In genomic region chr4:169618986-169619385, GRCh38 we compare ENCODE assay signal across 8 cellular contexts. TPM values are rescaled to one million over a fixed set of nuclear protein-coding genes. Genes with fewer than 3 reads are reported as not detected.
DNase-seq lines count a peak whose midpoint lies in the region; ATAC-seq and TF ChIP-seq lines count a peak whose summit lies in the region.

No MANE protein-coding gene starts in this region.

- peak overlapping the region; percentile 99 for H3K27ac Mint-ChIP-seq in activated naive CD8-positive, alpha-beta T cell treated with anti-CD3 and anti-CD28 coated beads for 36 hours

- TF ChIP-seq EP300 in suprapubic skin (IDR thresholded peaks at IDR 0.05) = no peak

- H3K4me1 Mint-ChIP-seq in activated T-cell treated with anti-CD3 and anti-CD28 coated beads, Interleukin-2, amount 50 U/mL, for 4 hours (ENCODE audit: low read depth) = peaks cover 62% of the 10 kb centered on the region
- H3K4me1 Mint-ChIP-seq in activated naive CD8-positive, alpha-beta T cell treated with anti-CD3 and anti-CD28 coated beads for 36 hours = peaks cover 50% of the 10 kb centered on the region

- H3K9me3 ChIP-seq in right lobe of liver (no peaks in the 10 kb centered on the region), suprapubic skin (no peaks in the 10 kb centered on the region)

- H3K27me3 Mint-ChIP-seq in activated T-cell treated with anti-CD3 and anti-CD28 coated beads, Interleukin-2, amount 50 U/mL, for 4 hours (ENCODE audit: low read depth) = no peaks in the 10 kb centered on the region
- H3K27me3 Mint-ChIP-seq in activated naive CD8-positive, alpha-beta T cell treated with anti-CD3 and anti-CD28 coated beads for 36 hours = no peaks in the 10 kb centered on the region

- H3K4me3 ChIP-seq in right lobe of liver (peak overlapping the region in 2 of 3 donors; percentile 52 to 64), suprapubic skin (peak overlapping the region; percentile 62)

- H3K4me1 ChIP-seq in right lobe of liver (peaks cover 0 to 5% (median 0%) of the 10 kb centered on the region in 4 donors), suprapubic skin (peaks cover 36% of the 10 kb centered on the region)

- H3K27me3 ChIP-seq in right lobe of liver (no peaks in the 10 kb centered on the region), suprapubic skin (no peaks in the 10 kb centered on the region)

- peaks cover 6% of the 10 kb centered on the region for H3K36me3 Mint-ChIP-seq in activated T-cell treated with anti-CD3 and anti-CD28 coated beads, Interleukin-2, amount 50 U/mL, for 4 hours (ENCODE audit: insufficient read depth)
- H3K36me3 Mint-ChIP-seq in activated naive CD8-positive, alpha-beta T cell treated with anti-CD3 and anti-CD28 coated beads for 36 hours = peaks cover 4% of the 10 kb centered on the region

- no peak for TF ChIP-seq POLR2A in right lobe of liver (IDR thresholded peaks at IDR 0.05)
- TF ChIP-seq POLR2A in suprapubic skin (IDR thresholded peaks at IDR 0.05) = no peak

- H3K9me3 Mint-ChIP-seq in activated T-cell treated with anti-CD3 and anti-CD28 coated beads, Interleukin-2, amount 50 U/mL, for 4 hours = no peaks in the 10 kb centered on the region
- H3K9me3 Mint-ChIP-seq in activated naive CD8-positive, alpha-beta T cell treated with anti-CD3 and anti-CD28 coated beads for 36 hours = peaks cover 3% of the 10 kb centered on the region

- H3K27ac ChIP-seq in right lobe of liver (peak overlapping the region in 2 of 3 donors; percentile 96 to 99), suprapubic skin (peak overlapping the region; percentile 97)

- TF ChIP-seq CTCF in right lobe of liver (IDR thresholded peaks at IDR 0.05) (no peak), suprapubic skin (IDR thresholded peaks at IDR 0.05) (no peak)

- H3K36me3 ChIP-seq in right lobe of liver (no peaks in the 10 kb centered on the region), suprapubic skin (no peaks in the 10 kb centered on the region)

- 92% methylated on average over 4 of the region's 4 CpGs for WGBS in right lobe of liver (ENCODE audit: insufficient coverage, low coverage, low lambda C conversion rate, missing lambda C conversion rate)
- WGBS in suprapubic skin = 85% methylated on average over 4 of the region's 4 CpGs

- no peak for ATAC-seq in activated T-cell treated with anti-CD3 and anti-CD28 coated beads, Interleukin-2, amount 50 U/mL, for 4 hours
- ATAC-seq in right lobe of liver (no peak), GM18873 (IDR thresholded peaks at IDR 0.05; ENCODE audit: low FRiP score, unreplicated experiment) (no peak)

- intact Hi-C loops in right lobe of liver (cut with DNase I) = no loop called here

- peak overlapping the region; percentile 99 for H3K4me3 Mint-ChIP-seq in activated T-cell treated with anti-CD3 and anti-CD28 coated beads, Interleukin-2, amount 50 U/mL, for 4 hours
- peak overlapping the region; percentile 99 for H3K4me3 Mint-ChIP-seq in activated naive CD8-positive, alpha-beta T cell treated with anti-CD3 and anti-CD28 coated beads for 36 hours

- DNase-seq in activated T-cell treated with anti-CD3 and anti-CD28 coated beads, Interleukin-2, amount 50 U/mL, for 4 hours = no peak
- no peak for DNase-seq in activated T-cell treated with anti-CD3 and anti-CD28 coated beads, Interleukin-2, amount 50 U/mL, for 48 hours
- no peak for DNase-seq in activated naive CD8-positive, alpha-beta T cell treated with anti-CD3 and anti-CD28 coated beads for 36 hours
- DNase-seq in right lobe of liver (no peak), suprapubic skin (ENCODE audit: low spot score in 2 of 2) (no peak), NCI-H2171 (lab: John Stamatoyannopoulos, UW) (no peak), AG08396 (ENCODE audit: low spot score) (no peak)

RNA-seq across cellular contexts. Expression of gene CLCN3, which starts 1.4 kb away (rescaled TPM):
- total RNA-seq in activated T-cell treated with anti-CD3 and anti-CD28 coated beads, Interleukin-2, amount 50 U/mL, for 4 hours = 10 to 100 TPM; 16.0 to 17.4 (median 16.0) TPM
- total RNA-seq in activated naive CD8-positive, alpha-beta T cell treated with anti-CD3 and anti-CD28 coated beads for 36 hours = 10 to 100 TPM; 18.5 to 20.8 TPM
- total RNA-seq in right lobe of liver (10 to 100 TPM; 17.0 to 29.4 (median 19.6) TPM), suprapubic skin (10 to 100 TPM; 43.7 to 58.5 (median 51.7) TPM)

RNA-seq across cellular contexts. Expression of gene NEK1, which starts 6.6 kb away (rescaled TPM):
- 1 to 10 TPM; 6.0 to 6.6 (median 6.6) TPM for total RNA-seq in activated T-cell treated with anti-CD3 and anti-CD28 coated beads, Interleukin-2, amount 50 U/mL, for 4 hours
- total RNA-seq in activated naive CD8-positive, alpha-beta T cell treated with anti-CD3 and anti-CD28 coated beads for 36 hours = 10 to 100 TPM; 12.1 to 13.1 TPM
- total RNA-seq in right lobe of liver (1 to 10 TPM; 4.1 to 5.2 (median 4.5) TPM), suprapubic skin (10 to 100 TPM in 1 of 4 donors, 1 to 10 TPM in 3; 6.0 to 11.1 (median 6.7) TPM)
